1 cellular context compared by ENCODE assay signal in the genomic region with DNA sequence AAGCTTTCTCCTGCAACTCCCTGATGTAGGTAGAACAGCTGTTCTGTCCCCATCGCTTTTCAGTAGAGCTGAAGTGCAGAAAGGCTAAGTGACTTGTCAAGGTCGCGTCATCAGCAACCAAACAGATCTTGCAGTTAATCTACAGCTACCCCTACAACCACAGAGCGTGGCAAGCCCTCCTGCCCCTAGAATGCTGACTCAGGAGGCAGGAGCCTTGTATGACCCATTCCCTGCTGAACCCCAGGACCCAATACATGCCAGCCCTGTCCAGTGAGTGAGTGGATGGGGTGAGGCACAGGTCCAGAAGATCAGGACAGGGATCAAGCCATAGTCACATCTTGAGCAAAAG.
A peak's percentile ranks its signal among the peaks of the same experiment; 100 is the strongest.
TF ChIP-seq lines count a peak whose summit lies in the region.

No MANE protein-coding gene starts in this region.

TF ChIP-seq in K562, 482 proteins besides CTCF, POLR2A, EP300 and RAD21 (continued from another document):
- TF ChIP-seq, protein P1, sequence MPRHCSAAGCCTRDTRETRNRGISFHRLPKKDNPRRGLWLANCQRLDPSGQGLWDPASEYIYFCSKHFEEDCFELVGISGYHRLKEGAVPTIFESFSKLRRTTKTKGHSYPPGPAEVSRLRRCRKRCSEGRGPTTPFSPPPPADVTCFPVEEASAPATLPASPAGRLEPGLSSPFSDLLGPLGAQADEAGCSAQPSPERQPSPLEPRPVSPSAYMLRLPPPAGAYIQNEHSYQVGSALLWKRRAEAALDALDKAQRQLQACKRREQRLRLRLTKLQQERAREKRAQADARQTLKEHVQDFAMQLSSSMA (CRISPR knock-in tag; IDR thresholded peaks at IDR 0.05), result no peak
- peak; percentile 31; the same call in 1 of the 2 replicates for TF ChIP-seq C11orf30 (IDR thresholded peaks at IDR 0.05; ENCODE audit: low read depth)
- TF ChIP-seq POU5F1 (IDR thresholded peaks at IDR 0.05; ENCODE audit: borderline replicate concordance, low read depth, low read length, partially characterized antibody), result no peak
- TF ChIP-seq, protein P2, sequence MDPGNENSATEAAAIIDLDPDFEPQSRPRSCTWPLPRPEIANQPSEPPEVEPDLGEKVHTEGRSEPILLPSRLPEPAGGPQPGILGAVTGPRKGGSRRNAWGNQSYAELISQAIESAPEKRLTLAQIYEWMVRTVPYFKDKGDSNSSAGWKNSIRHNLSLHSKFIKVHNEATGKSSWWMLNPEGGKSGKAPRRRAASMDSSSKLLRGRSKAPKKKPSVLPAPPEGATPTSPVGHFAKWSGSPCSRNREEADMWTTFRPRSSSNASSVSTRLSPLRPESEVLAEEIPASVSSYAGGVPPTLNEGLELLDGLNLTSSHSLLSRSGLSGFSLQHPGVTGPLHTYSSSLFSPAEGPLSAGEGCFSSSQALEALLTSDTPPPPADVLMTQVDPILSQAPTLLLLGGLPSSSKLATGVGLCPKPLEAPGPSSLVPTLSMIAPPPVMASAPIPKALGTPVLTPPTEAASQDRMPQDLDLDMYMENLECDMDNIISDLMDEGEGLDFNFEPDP (CRISPR knock-in tag; IDR thresholded peaks at IDR 0.05), result no peak
- no peak for TF ChIP-seq ILK (tag; IDR thresholded peaks at IDR 0.05; ENCODE audit: borderline replicate concordance, low read depth)
TF ChIP-seq in K562: peak in this region for 4.
